In genomic region chr15:98754283-98755022, GRCh38 we compare ENCODE assay signal across 9 cellular contexts.
A peak's percentile ranks its signal among the peaks of the same experiment; 100 is the strongest.
DNase-seq lines count a peak whose midpoint lies in the region; ATAC-seq and TF ChIP-seq lines count a peak whose summit lies in the region.
"Had no signal": no experiment of that assay in that cellular context is flagged by ENCODE, and none has a peak within 500 bp of the region (broad histone marks: within the 10 kb centered on the region; RNA-seq: fewer than 3 reads in every experiment).

No MANE protein-coding gene starts in this region.

- 52 to 55% methylated on average over 8 of the region's 8 CpGs for WGBS in heart right ventricle, 2 donors

- H3K27me3 Mint-ChIP-seq in mesothelial cell of epicardium (ENCODE audit: low read depth): no peaks in the 10 kb centered on the region

- H3K9me3 Mint-ChIP-seq in mesothelial cell of epicardium: no peaks in the 10 kb centered on the region
- H3K9me3 Mint-ChIP-seq: neural crest cell had no signal

- TF ChIP-seq CTCF in heart right ventricle (IDR thresholded peaks at IDR 0.05): no peak
- no peak for TF ChIP-seq CTCF in dorsolateral prefrontal cortex (IDR thresholded peaks at IDR 0.05 in 54 of 56, conservative IDR thresholded peaks at IDR 0.05 in 2 of 56; ENCODE audit: low read depth in 1 of 56, partially characterized antibody in 56 of 56)
- TF ChIP-seq CTCF in mesothelial cell of epicardium (IDR thresholded peaks at IDR 0.05; ENCODE audit: unreplicated experiment): no peak

- peaks cover 4 to 47% (median 30%) of the 10 kb centered on the region in 9 donors for H3K4me1 ChIP-seq in heart right ventricle

- H3K27me3 ChIP-seq in heart right ventricle (no peaks in the 10 kb centered on the region), dorsolateral prefrontal cortex (no peaks in the 10 kb centered on the region)

- H3K4me3 Mint-ChIP-seq in mesothelial cell of epicardium: peak overlapping the region; percentile 45
- H3K4me3 Mint-ChIP-seq: neural crest cell had no signal

- H3K36me3 ChIP-seq in heart right ventricle: no peaks in the 10 kb centered on the region

- DNase-seq in heart right ventricle (no peak), Right ventricle myocardium superior (no peak), dorsolateral prefrontal cortex (no peak), mesothelial cell of epicardium (ENCODE audit: low spot score in 2 of 2, unreplicated experiment in 2 of 2) (no peak), NCI-H446 treated with DMSO at 0.1 percent for 48 hours (lab: John Stamatoyannopoulos, UW) (no peak)

- H3K4me3 ChIP-seq in heart right ventricle (peak overlapping the region in 8 of 10 donors; percentile 14 to 43 (median 36)), dorsolateral prefrontal cortex (peak overlapping the region in 47 of 59 donors; percentile 1 to 57 (median 34))

- no peaks in the 10 kb centered on the region for H3K9me3 ChIP-seq in heart right ventricle

- H3K4me1 Mint-ChIP-seq in mesothelial cell of epicardium: peaks cover 15% of the 10 kb centered on the region

- H3K27ac ChIP-seq in heart right ventricle (peak overlapping the region in 6 of 10 donors; percentile 25 to 60 (median 44)), dorsolateral prefrontal cortex (peak overlapping the region in 17 of 59 donors; percentile 1 to 67 (median 41))

- ATAC-seq in heart right ventricle (peak in 5 of 8 donors; percentile 30 to 55 (median 45)), Right ventricle myocardium superior (ENCODE audit: poor library complexity) (no peak), GM21390 (IDR thresholded peaks at IDR 0.05; ENCODE audit: unreplicated experiment) (no peak), HG03460 (IDR thresholded peaks at IDR 0.05; ENCODE audit: unreplicated experiment) (no peak), GM21786 (IDR thresholded peaks at IDR 0.05; ENCODE audit: unreplicated experiment) (no peak)

- peak overlapping the region; percentile 94 for H3K27ac Mint-ChIP-seq in mesothelial cell of epicardium

- intact Hi-C loops in heart right ventricle (cut with DNase I): no loop called here
- intact Hi-C loops in Right ventricle myocardium superior (cut with DNase I): no loop called here
- intact Hi-C loops in dorsolateral prefrontal cortex (cut with DNase I): no loop called here

- H3K36me3 Mint-ChIP-seq in mesothelial cell of epicardium: no peaks in the 10 kb centered on the region

Comparison
In these comparisons a context has a peak if more than half of its experiments do, and no peak if none do; other contexts are left out.
1. ATAC-seq: peak in heart right ventricle (5 of 8); none in Right ventricle myocardium superior (single experiment), GM21390 (single experiment), HG03460 (single experiment) and GM21786 (single experiment).